8 cellular contexts compared by ENCODE assay signal in the genomic region with DNA sequence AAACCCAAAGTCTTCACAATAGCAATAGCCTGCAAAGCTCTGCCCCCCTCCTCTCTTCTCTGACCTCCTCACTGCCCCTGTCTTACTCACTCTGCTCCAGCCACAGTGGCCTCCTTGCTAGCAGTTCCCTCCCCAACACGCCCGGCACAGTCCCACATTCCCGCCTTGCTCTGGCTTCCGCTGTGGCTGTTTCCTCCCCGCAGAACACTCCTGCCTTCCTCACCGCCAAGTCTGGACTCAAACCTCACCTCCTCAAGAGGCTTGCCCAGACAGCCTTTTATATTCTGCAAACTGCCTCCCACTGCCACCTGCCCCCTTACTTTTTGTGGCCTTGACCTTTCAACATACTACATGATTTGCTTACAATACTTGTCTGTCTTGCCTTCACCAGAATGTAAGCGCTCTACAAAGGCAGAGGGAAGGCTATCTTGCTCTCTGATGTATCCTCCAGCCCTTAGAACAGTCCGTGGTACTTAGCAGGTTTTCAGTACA. TPM values are rescaled to one million over a fixed set of nuclear protein-coding genes. Genes with fewer than 3 reads are reported as not detected.
DNase-seq lines count a peak whose midpoint lies in the region; ATAC-seq, FAIRE-seq and TF ChIP-seq lines count a peak whose summit lies in the region.

No MANE protein-coding gene starts in this region.

- 40 to 44% methylated on average over 3 to 6 of the region's 8 CpGs for WGBS in mesodermal cell (ENCODE audit: insufficient coverage in 2 of 2), 2 experiments
- WGBS in urinary bladder = 6% methylated on average over 8 of the region's 8 CpGs

- H3K9me3 ChIP-seq in RWPE2 (ENCODE audit: severe bottlenecking) = no peaks in the 10 kb centered on the region
- H3K9me3 ChIP-seq in mesodermal cell (ENCODE audit: control insufficient read depth, low read length) = no peaks in the 10 kb centered on the region

- DNase-seq in EL (peak; percentile 59), RWPE2 (ENCODE audit: low spot score) (no peak), ecto neural progenitor cell (ENCODE audit: low spot score) (peak; percentile 62), putamen (ENCODE audit: low spot score) (no peak), urothelium cell line (ENCODE audit: low spot score) (no peak)

- H3K4me1 ChIP-seq in RWPE2 (ENCODE audit: insufficient read depth, poor library complexity, severe bottlenecking) (peaks cover 15% of the 10 kb centered on the region), mesodermal cell (ENCODE audit: control insufficient read depth, insufficient read depth, low read length, poor library complexity, severe bottlenecking) (peaks cover 17% of the 10 kb centered on the region), urinary bladder (ENCODE audit: insufficient read depth) (no peaks in the 10 kb centered on the region)

- no peak for FAIRE-seq in urothelium cell line (lab: Jason Lieb, UNC)

- ATAC-seq in HG02571 (IDR thresholded peaks at IDR 0.05; ENCODE audit: unreplicated experiment) (peak; percentile 21), RWPE2 (ENCODE audit: low read depth) (no peak)

- no peak for TF ChIP-seq CTCF in RWPE2 (IDR thresholded peaks at IDR 0.05; ENCODE audit: poor library complexity, severe bottlenecking)

- H3K4me3 ChIP-seq in RWPE2 (ENCODE audit: severe bottlenecking) (peak overlapping the region; percentile 87), mesodermal cell (ENCODE audit: extremely low read depth, insufficient read depth, low read length, poor library complexity, severe bottlenecking) (peak overlapping the region; percentile 96), urinary bladder (ENCODE audit: low read depth, low read length) (peak overlapping the region; percentile 82)

- H3K27ac ChIP-seq in RWPE2 (ENCODE audit: poor library complexity, severe bottlenecking) = no peak overlapping the region
- H3K27ac ChIP-seq in mesodermal cell (ENCODE audit: low read depth, low read length, severe bottlenecking) = peak overlapping the region; percentile 57
- H3K27ac ChIP-seq in urinary bladder (ENCODE audit: low read depth) = no peak overlapping the region

- peaks cover 30% of the 10 kb centered on the region for H3K36me3 ChIP-seq in RWPE2 (ENCODE audit: low read depth)
- H3K36me3 ChIP-seq in mesodermal cell (ENCODE audit: control insufficient read depth, insufficient read depth, low read length) = peaks cover 28% of the 10 kb centered on the region
- no peaks in the 10 kb centered on the region for H3K36me3 ChIP-seq in urinary bladder (ENCODE audit: insufficient read depth)

- no peaks in the 10 kb centered on the region for H3K27me3 ChIP-seq in RWPE2 (ENCODE audit: insufficient read depth, poor library complexity, severe bottlenecking)

RNA-seq across cellular contexts. Expression of a gene that starts 0.4 kb away (rescaled TPM):
- 29.0 TPM for polyA plus RNA-seq in mesodermal cell (2013, experiment 1 of 2)
- 23.3 TPM for polyA plus RNA-seq in mesodermal cell (2013, experiment 2 of 2)
- total RNA-seq in urinary bladder = 33.6 TPM
- 37.4 TPM for polyA plus RNA-seq in urinary bladder

RNA-seq across cellular contexts. Expression of a gene that starts 16.3 kb away (rescaled TPM):
- polyA plus RNA-seq in mesodermal cell (2013, experiment 1 of 2) = 31.9 TPM
- 34.8 TPM for polyA plus RNA-seq in mesodermal cell (2013, experiment 2 of 2)
- 22.4 TPM for total RNA-seq in urinary bladder
- polyA plus RNA-seq in urinary bladder = 46.3 TPM

RNA-seq across cellular contexts. Expression of a gene that starts 17.2 kb away (rescaled TPM):
- polyA plus RNA-seq in mesodermal cell (2013, experiment 1 of 2) = 49.4 TPM
- 44.3 TPM for polyA plus RNA-seq in mesodermal cell (2013, experiment 2 of 2)
- total RNA-seq in urinary bladder = 52.0 TPM
- polyA plus RNA-seq in urinary bladder = 62.3 TPM

RNA-seq across cellular contexts. Expression of a gene that starts 46.5 kb away (rescaled TPM):
- polyA plus RNA-seq in mesodermal cell (2013, experiment 1 of 2) = 23.7 TPM
- polyA plus RNA-seq in mesodermal cell (2013, experiment 2 of 2) = 17.1 TPM
- total RNA-seq in urinary bladder = 16.1 TPM
- 25.1 TPM for polyA plus RNA-seq in urinary bladder

RNA-seq across cellular contexts. Expression of a gene that starts 48.4 kb away (rescaled TPM):
- polyA plus RNA-seq in mesodermal cell (2013, experiment 1 of 2) = 255 TPM
- 237 TPM for polyA plus RNA-seq in mesodermal cell (2013, experiment 2 of 2)
- total RNA-seq in urinary bladder = 43.6 TPM
- 259 TPM for polyA plus RNA-seq in urinary bladder

Comparison
In these comparisons a context has a peak if more than half of its experiments do, and no peak if none do; other contexts are left out.
1. DNase-seq: peak in EL (single experiment) and ecto neural progenitor cell (single experiment); none in RWPE2 (single experiment), putamen (single experiment) and urothelium cell line (single experiment).
2. Peak in every context shown above with its lines, with median percentiles within 50 percentile points of each other: H3K4me3 ChIP-seq.